ENCODE assay signal across 8 cellular contexts in the genomic region with DNA sequence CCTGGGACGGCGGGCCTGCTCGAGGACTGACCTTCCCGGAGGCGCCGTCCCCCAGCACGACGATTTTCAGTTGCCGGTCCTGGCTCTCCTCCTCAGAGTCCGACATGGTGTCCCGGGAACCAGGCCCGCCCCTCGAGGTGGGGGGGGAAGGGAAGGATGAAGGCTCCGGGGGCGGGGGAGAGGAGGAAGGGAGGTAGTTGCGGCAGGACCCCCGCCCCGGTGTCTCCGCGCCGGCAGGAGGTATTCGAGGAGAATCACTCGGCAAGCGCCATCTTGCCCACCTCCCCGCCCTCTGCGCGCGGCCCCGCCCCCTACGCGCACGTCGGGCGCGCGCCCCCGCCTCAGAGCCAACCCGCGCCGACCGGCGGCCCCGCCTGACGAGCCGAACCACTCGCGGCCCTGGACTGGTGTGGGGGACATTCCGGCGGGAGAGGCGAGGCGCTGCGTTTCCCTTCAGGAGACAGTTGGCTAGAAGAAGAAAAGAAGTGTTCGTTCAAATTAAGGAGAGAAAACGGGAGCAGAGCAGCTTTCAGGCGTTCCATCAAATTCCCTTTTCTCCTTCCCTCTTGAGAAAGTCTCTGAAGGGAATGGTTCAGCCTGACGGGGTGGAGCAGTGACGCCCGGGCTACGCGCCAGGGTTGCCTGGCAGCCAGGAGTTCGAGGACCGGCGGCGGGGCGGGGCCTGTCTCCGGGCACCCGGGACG. TPM values are rescaled to one million over a fixed set of nuclear protein-coding genes. Genes with fewer than 3 reads are reported as not detected.
DNase-seq lines count a peak whose midpoint lies in the region; ATAC-seq and TF ChIP-seq lines count a peak whose summit lies in the region.

A gene (minus strand): TSS at position 296 of the 704 bp plus-strand sequence.

- peak within 1 kb of the TSS; percentile 94 for H3K4me3 Mint-ChIP-seq in T-helper 1 cell treated with Interleukin-12 subunit alpha and Interleukin-12 subunit beta and Interleukin-4 antibody, amounts not matched to agents 30 μg/mL and 1 μg/mL, for 36 hours
- H3K4me3 Mint-ChIP-seq in type B pancreatic cell, result peak within 1 kb of the TSS; percentile 95

- TF ChIP-seq CTCF in heart right ventricle (IDR thresholded peaks at IDR 0.05) (no peak), type B pancreatic cell (conservative IDR thresholded peaks at IDR 0.05) (no peak)

- H3K9me3 ChIP-seq in heart right ventricle, result peaks cover 0 to 9% (median 0%) of the 10 kb centered on the region in 11 donors

- intact Hi-C loops in heart right ventricle (cut with DNase I) (loop anchor here in 4 of 10 donors (5.0 to 10.0 kb wide), 4 partner anchors 69 to 223 kb away; a partner anchor contains a TSS), posterior cingulate gyrus (cut with DNase I) (loop anchor here (10.0 kb wide), 1 partner anchor 61 kb away; a partner anchor contains a TSS)

- H3K36me3 ChIP-seq in heart right ventricle, result peaks cover 0 to 4% (median 0%) of the 10 kb centered on the region in 9 donors

- peak within 1 kb of the TSS; percentile 77 to 98 (median 92) for H3K27ac ChIP-seq in heart right ventricle

- peak within 1 kb of the TSS; percentile 93 for H3K27ac Mint-ChIP-seq in T-helper 1 cell treated with Interleukin-12 subunit alpha and Interleukin-12 subunit beta and Interleukin-4 antibody, amounts not matched to agents 30 μg/mL and 1 μg/mL, for 36 hours
- peak within 1 kb of the TSS; percentile 92 for H3K27ac Mint-ChIP-seq in type B pancreatic cell

- peak within 1 kb of the TSS; percentile 71 to 85 (median 82) for H3K4me3 ChIP-seq in heart right ventricle

- no peaks in the 10 kb centered on the region for H3K9me3 Mint-ChIP-seq in T-helper 1 cell treated with Interleukin-12 subunit alpha and Interleukin-12 subunit beta and Interleukin-4 antibody, amounts not matched to agents 30 μg/mL and 1 μg/mL, for 36 hours
- H3K9me3 Mint-ChIP-seq in type B pancreatic cell, result no peaks in the 10 kb centered on the region

- DNase-seq in NCI-H1694 treated with DMSO at 0.1 percent for 48 hours (lab: John Stamatoyannopoulos, UW) (peak; percentile 86), amniotic stem cell (lab: John Stamatoyannopoulos, UW) (peak; percentile 81), heart right ventricle (peak; percentile 95 to 96), posterior cingulate gyrus (peak; percentile 89 to 99 (median 96)), type B pancreatic cell (ENCODE audit: extremely low spot score, unreplicated experiment) (peak; percentile 95)

- peak; percentile 88 for ATAC-seq in GM18499 (IDR thresholded peaks at IDR 0.05; ENCODE audit: insufficient read depth, unreplicated experiment)
- ATAC-seq in HG02938 (IDR thresholded peaks at IDR 0.05; ENCODE audit: unreplicated experiment), result peak; percentile 91
- peak; percentile 99 to 100 (median 99) for ATAC-seq in heart right ventricle

- peaks cover 0 to 44% (median 28%) of the 10 kb centered on the region in 9 donors for H3K4me1 ChIP-seq in heart right ventricle

- H3K27me3 Mint-ChIP-seq in T-helper 1 cell treated with Interleukin-12 subunit alpha and Interleukin-12 subunit beta and Interleukin-4 antibody, amounts not matched to agents 30 μg/mL and 1 μg/mL, for 36 hours (ENCODE audit: low read depth), result peaks cover 9% of the 10 kb centered on the region
- H3K27me3 Mint-ChIP-seq in type B pancreatic cell, result no peaks in the 10 kb centered on the region

- peaks cover 2% of the 10 kb centered on the region for H3K36me3 Mint-ChIP-seq in T-helper 1 cell treated with Interleukin-12 subunit alpha and Interleukin-12 subunit beta and Interleukin-4 antibody, amounts not matched to agents 30 μg/mL and 1 μg/mL, for 36 hours (ENCODE audit: low read depth)
- H3K36me3 Mint-ChIP-seq in type B pancreatic cell, result no peaks in the 10 kb centered on the region

- H3K4me1 Mint-ChIP-seq in T-helper 1 cell treated with Interleukin-12 subunit alpha and Interleukin-12 subunit beta and Interleukin-4 antibody, amounts not matched to agents 30 μg/mL and 1 μg/mL, for 36 hours (ENCODE audit: low read depth), result peaks cover 21% of the 10 kb centered on the region
- H3K4me1 Mint-ChIP-seq in type B pancreatic cell (ENCODE audit: unreplicated experiment), result peaks cover 10% of the 10 kb centered on the region

- WGBS in heart right ventricle, 2 donors, result 0% methylated on average over 63 to 67 of the region's 68 CpGs

- H3K27me3 ChIP-seq in heart right ventricle, result peaks cover 0 to 27% (median 6%) of the 10 kb centered on the region in 7 donors

RNA-seq across cellular contexts. Expression of the gene that starts here (rescaled TPM):
- 10 to 100 TPM; 13.5 to 27.5 (median 21.6) TPM for total RNA-seq in heart right ventricle
- 10 to 100 TPM; 12.7 to 18.9 TPM for polyA plus RNA-seq in heart right ventricle
- total RNA-seq in type B pancreatic cell (ENCODE audit: low replicate concordance), result 16.4 and 20.8 TPM in 2 replicates

Comparison
In these comparisons a context has a peak if more than half of its experiments do, and no peak if none do; other contexts are left out.
1. Peak in every context shown above with its lines: DNase-seq, ATAC-seq, H3K4me3 ChIP-seq and H3K27ac ChIP-seq.